ENCODE assay signal across 8 cellular contexts in genomic region chr6:138773177-138774091, GRCh38. TPM values are rescaled to one million over a fixed set of nuclear protein-coding genes. Genes with fewer than 3 reads are reported as not detected.
DNase-seq lines count a peak whose midpoint lies in the region; ATAC-seq, FAIRE-seq and TF ChIP-seq lines count a peak whose summit lies in the region.

Gene CCDC28A (plus strand): TSS chr6:138773769. CDS start chr6:138776121, 2,352 bp downstream.

- peak within 1 kb of the TSS; percentile 51 to 55 for H3K4me3 ChIP-seq in body of pancreas

- ATAC-seq in GM18520 (IDR thresholded peaks at IDR 0.05; ENCODE audit: unreplicated experiment) (peak; percentile 81), HG03064 (IDR thresholded peaks at IDR 0.05; ENCODE audit: low read depth, unreplicated experiment) (peak; percentile 90), body of pancreas (peak; percentile 97), sciatic nerve (peak; percentile 98)

- no peaks in the 10 kb centered on the region for H3K36me3 ChIP-seq in body of pancreas (replicated peaks in 1 of 2; ENCODE audit: insufficient read depth in 1 of 2, low read depth in 2 of 2)

- no peaks in the 10 kb centered on the region for H3K9me3 ChIP-seq in body of pancreas

- 0% methylated on average over 34 to 47 of the region's 47 CpGs for WGBS in body of pancreas, 2 donors

- no peaks in the 10 kb centered on the region for H3K27me3 ChIP-seq in body of pancreas

- TF ChIP-seq CTCF in 22Rv1 (IDR thresholded peaks at IDR 0.05), result no peak
- TF ChIP-seq CTCF in body of pancreas (IDR thresholded peaks at IDR 0.05), result peak in 4 of 7 experiments; percentile 22 to 43 (median 36)

- peaks cover 13% of the 10 kb centered on the region for H3K4me1 ChIP-seq in body of pancreas

- peak; percentile 88 for DNase-seq in NCI-H2107 treated with DMSO at 0.1 percent for 48 hours (lab: John Stamatoyannopoulos, UW; ENCODE audit: unreplicated experiment)
- DNase-seq in body of pancreas, result peak; percentile 93 to 96 (median 93)
- peak; percentile 88 for DNase-seq in iPS DF 19.7 (ENCODE audit: low read depth, low spot score)
- DNase-seq in sciatic nerve (ENCODE audit: low spot score), result peak; percentile 95

- H3K27ac ChIP-seq in 22Rv1 (peak within 1 kb of the TSS; percentile 88), body of pancreas (peak within 1 kb of the TSS; percentile 84 to 99 (median 92))

- FAIRE-seq in TTC549 (lab: Jason Lieb, UNC), result peak; percentile 91

- peak in 2 of 3 donors; percentile 66 to 69 for TF ChIP-seq POLR2A in body of pancreas (IDR thresholded peaks at IDR 0.05)

- intact Hi-C loops in body of pancreas (cut with DNase I) (no loop called here), sciatic nerve (cut with DNase I) (no loop called here)

RNA-seq across cellular contexts. Expression of gene CCDC28A, which starts in this region (rescaled TPM):
- total RNA-seq in body of pancreas, result 10 to 100 TPM in 1 of 2 donors, 1 to 10 TPM in 1; 2.0 to 17.9 TPM
- 16.8 TPM for total RNA-seq in sciatic nerve

Comparison
In these comparisons a context has a peak if more than half of its experiments do, and no peak if none do; other contexts are left out.
1. Peak in every context shown above with its lines: DNase-seq, ATAC-seq, H3K4me3 ChIP-seq and H3K27ac ChIP-seq.